1 cellular context compared by ENCODE assay signal in the genomic region with DNA sequence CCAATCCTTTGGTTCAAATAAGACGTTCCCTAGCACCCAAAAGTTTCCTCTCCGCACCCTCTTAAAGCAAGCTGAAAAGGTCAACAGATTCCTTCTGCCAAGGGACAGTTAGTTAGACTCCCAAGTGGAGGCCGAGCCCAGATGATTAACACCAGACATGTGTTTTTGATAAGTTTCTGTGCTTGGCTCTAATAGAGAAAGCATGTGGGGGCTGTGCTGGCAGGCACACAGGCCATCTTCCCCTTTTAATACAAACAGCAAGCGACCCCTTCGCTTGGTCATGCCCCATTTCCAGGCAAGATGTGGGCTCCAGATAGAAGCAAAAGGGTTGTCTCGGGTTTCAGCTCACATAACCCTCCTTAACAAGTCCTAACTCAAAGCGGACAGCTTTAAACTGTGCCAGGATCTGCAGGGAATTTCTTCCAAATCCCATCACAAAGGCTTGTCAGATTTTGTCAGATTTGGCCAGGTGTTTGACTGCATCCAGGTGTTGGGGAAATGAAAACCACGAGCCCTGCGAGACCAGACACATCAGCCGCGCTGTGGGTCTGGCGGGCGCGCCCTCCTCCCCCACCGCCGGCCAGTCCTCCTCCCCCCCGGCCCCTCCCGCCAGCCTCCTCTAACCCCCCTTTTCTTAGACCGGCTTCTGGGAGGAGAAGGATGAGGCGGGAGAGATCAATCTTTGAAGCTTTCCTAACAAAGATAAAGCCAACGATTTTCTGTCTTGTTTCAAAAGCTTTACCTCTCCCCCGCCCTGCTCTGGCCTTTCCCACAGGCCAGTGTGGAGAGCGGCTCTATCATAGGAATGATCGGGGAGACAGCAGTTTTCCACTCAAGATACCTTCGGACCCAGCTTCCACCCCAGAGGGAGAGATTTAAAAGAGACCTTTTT.
A peak's percentile ranks its signal among the peaks of the same experiment; 100 is the strongest.
TF ChIP-seq lines count a peak whose summit lies in the region.

No MANE protein-coding gene starts in this region.

TF ChIP-seq in HEK293, 187 proteins besides CTCF, POLR2A, EP300 and RAD21 (continued from another document):
- TF ChIP-seq ZNF274 (IDR thresholded peaks at IDR 0.05; ENCODE audit: low read length) (no peak), ZNF274 (tag by site-specific recombination; IDR thresholded peaks at IDR 0.05; ENCODE audit: borderline replicate concordance) (no peak), ZNF423 (tag by site-specific recombination; IDR thresholded peaks at IDR 0.05) (no peak), ZNF837 (tag by site-specific recombination; IDR thresholded peaks at IDR 0.05) (0 out of 2 replicates have a peak, but pooled peaks have one; percentile 49), ZNF416 (tag by site-specific recombination; IDR thresholded peaks at IDR 0.05) (no peak), YY2 (tag by site-specific recombination; IDR thresholded peaks at IDR 0.05) (no peak), ZNF600 (tag by site-specific recombination; IDR thresholded peaks at IDR 0.05) (peak; percentile 76), ZNF560 (tag by site-specific recombination; IDR thresholded peaks at IDR 0.05; ENCODE audit: borderline replicate concordance) (no peak), ZNF768 (tag by site-specific recombination; IDR thresholded peaks at IDR 0.05) (no peak), PRDM1 (tag by site-specific recombination; IDR thresholded peaks at IDR 0.05) (no peak), ZNF248 (tag by site-specific recombination; IDR thresholded peaks at IDR 0.05) (no peak), ZNF843 (tag by site-specific recombination; IDR thresholded peaks at IDR 0.05) (peak; percentile 85), ZBTB48 (tag by site-specific recombination; IDR thresholded peaks at IDR 0.05) (peak; percentile 55; the same call in 1 of the 2 replicates), ZNF677 (tag by site-specific recombination; IDR thresholded peaks at IDR 0.05) (no peak), RBAK (tag by site-specific recombination; IDR thresholded peaks at IDR 0.05) (no peak), ZNF223 (tag by site-specific recombination; IDR thresholded peaks at IDR 0.05) (no peak), HOXC10 (CRISPR knock-in tag; IDR thresholded peaks at IDR 0.05) (no peak)
- TF ChIP-seq, protein P1, sequence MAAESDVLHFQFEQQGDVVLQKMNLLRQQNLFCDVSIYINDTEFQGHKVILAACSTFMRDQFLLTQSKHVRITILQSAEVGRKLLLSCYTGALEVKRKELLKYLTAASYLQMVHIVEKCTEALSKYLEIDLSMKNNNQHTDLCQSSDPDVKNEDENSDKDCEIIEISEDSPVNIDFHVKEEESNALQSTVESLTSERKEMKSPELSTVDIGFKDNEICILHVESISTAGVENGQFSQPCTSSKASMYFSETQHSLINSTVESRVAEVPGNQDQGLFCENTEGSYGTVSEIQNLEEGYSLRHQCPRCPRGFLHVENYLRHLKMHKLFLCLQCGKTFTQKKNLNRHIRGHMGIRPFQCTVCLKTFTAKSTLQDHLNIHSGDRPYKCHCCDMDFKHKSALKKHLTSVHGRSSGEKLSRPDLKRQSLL (tag by site-specific recombination; IDR thresholded peaks at IDR 0.05): peak; percentile 91
